Comparison of ENCODE assay signal across 28 cellular contexts in genomic region chr15:85002517-85002916, GRCh38. TPM values are rescaled to one million over a fixed set of nuclear protein-coding genes. Genes with fewer than 3 reads are reported as not detected.
A peak's percentile ranks its signal among the peaks of the same experiment; 100 is the strongest.
DNase-seq lines count a peak whose midpoint lies in the region; ATAC-seq, FAIRE-seq and TF ChIP-seq lines count a peak whose summit lies in the region.
"Had no signal": no experiment of that assay in that cellular context is flagged by ENCODE, and none has a peak within 500 bp of the region (broad histone marks: within the 10 kb centered on the region; RNA-seq: fewer than 3 reads in every experiment).

No MANE protein-coding gene starts in this region.

- H3K36me3 ChIP-seq in BLaER1 treated with 17β-estradiol and CSF1 and Interleukin-3, amounts not matched to agents 10 nM and 100 nM = peaks cover 0 to 5% (median 0%) of the 10 kb centered on the region in 11 experiments; a peak in 1 of 22 replicates
- H3K36me3 ChIP-seq in K562 (ENCODE audit: control insufficient read depth, insufficient read depth, low read length) (peaks cover 3% of the 10 kb centered on the region; the same call in 1 of the 3 replicates), mesendoderm (ENCODE audit: control insufficient read depth, insufficient read depth, low read length) (no peaks in the 10 kb centered on the region)
- H3K36me3 ChIP-seq: adrenal gland, breast epithelium, spleen, transverse colon had no signal

- no peak overlapping the region for H3K56ac ChIP-seq in mesendoderm (ENCODE audit: low read length)

- no peak for TF ChIP-seq RAD21 in K562 (CRISPR knock-in tag; conservative IDR thresholded peaks at IDR 0.05 in 1 of 2, IDR thresholded peaks at IDR 0.05 in 1 of 2)

- no peak overlapping the region for H2BK15ac ChIP-seq in mesendoderm (replicated peaks; ENCODE audit: low read depth)

- CTCF ChIA-PET in K562 (lab: Yijun Ruan, JAX; ENCODE audit: low intra/inter-chr PET ratio) = interaction anchor here (1.3 kb wide), 1 partner anchor 47 kb away, joined by 3 read pairs; no protein-coding TSS in a partner anchor

- no peak overlapping the region for H3K23ac ChIP-seq in mesendoderm (ENCODE audit: low read length)

- H2AK5ac ChIP-seq in mesendoderm (ENCODE audit: low read length) = no peak overlapping the region

- H3K4me2 ChIP-seq in BLaER1 treated with 17β-estradiol and CSF1 and Interleukin-3, amounts not matched to agents 10 nM and 100 nM = peak overlapping the region; percentile 4 to 87 (median 40); a peak in 20 of 22 replicates
- H3K4me2 ChIP-seq in K562 (ENCODE audit: insufficient read depth, low read length) (no peak overlapping the region; the same call in 1 of the 2 replicates), mesendoderm (ENCODE audit: low read length) (no peak overlapping the region)
- H3K4me2 ChIP-seq: A549 had no signal

- TF ChIP-seq EP300 in K562 (IDR thresholded peaks at IDR 0.05; ENCODE audit: low read length) = no peak

- H3K79me1 ChIP-seq in mesendoderm (ENCODE audit: low read length) = peaks cover 2% of the 10 kb centered on the region

- intact Hi-C loops in K562 (cut with micrococcal nuclease) = no loop called here

- in situ Hi-C loops in K562 (cut with MboI) = no loop called here

- no peak overlapping the region for H4K5ac ChIP-seq in mesendoderm (ENCODE audit: low read length)

- no peaks in the 10 kb centered on the region for H3K27me3 ChIP-seq in BLaER1 treated with 17β-estradiol and CSF1 and Interleukin-3, amounts not matched to agents 10 nM and 100 nM
- no peaks in the 10 kb centered on the region for H3K27me3 ChIP-seq in K562 (ENCODE audit: control insufficient read depth in 2 of 2, insufficient read depth in 2 of 2, low read length in 2 of 2)
- no peaks in the 10 kb centered on the region for H3K27me3 ChIP-seq in mesendoderm (ENCODE audit: insufficient read depth, low read length, poor library complexity)
- H3K27me3 ChIP-seq: adrenal gland, breast epithelium, spleen, transverse colon had no signal

- no peak overlapping the region for H3K27ac ChIP-seq in BLaER1 treated with 17β-estradiol and CSF1 and Interleukin-3, amounts not matched to agents 10 nM and 100 nM
- H3K27ac ChIP-seq in K562 (ENCODE audit: extremely low read depth, low read depth, low read length) (no peak overlapping the region), mesendoderm (ENCODE audit: low read depth, low read length) (no peak overlapping the region)
- H3K27ac ChIP-seq: A549, adrenal gland, breast epithelium, coronary artery, transverse colon had no signal

- H4K8ac ChIP-seq in mesendoderm (ENCODE audit: low read depth, low read length) = no peak overlapping the region

- H3K9me3 ChIP-seq in BLaER1 treated with 17β-estradiol and CSF1 and Interleukin-3, amounts not matched to agents 10 nM and 100 nM (replicated peaks in 1 of 11) = no peaks in the 10 kb centered on the region; a peak in 1 of 22 replicates
- H3K9me3 ChIP-seq in K562 (replicated peaks; ENCODE audit: control insufficient read depth, insufficient read depth, low read depth, low read length) = no peaks in the 10 kb centered on the region
- H3K9me3 ChIP-seq: A549, adrenal gland, breast epithelium, spleen, transverse colon had no signal

- no peak for ATAC-seq in K562
- no peak for ATAC-seq in HG02759 (IDR thresholded peaks at IDR 0.05; ENCODE audit: unreplicated experiment)
- ATAC-seq: A549; activated T-cell treated with anti-CD3 and anti-CD28 coated beads, Interleukin-2, amount 50 U/mL, for 72 hours; esophagus mucosa; HCT116 had no signal

- no peak overlapping the region for H3K9ac ChIP-seq in BLaER1 treated with 17β-estradiol and CSF1 and Interleukin-3, amounts not matched to agents 10 nM and 100 nM
- H3K9ac ChIP-seq in K562 (ENCODE audit: insufficient read depth in 1 of 2, low read depth in 2 of 2, low read length in 2 of 2) (no peak overlapping the region), mesendoderm (ENCODE audit: low read length) (no peak overlapping the region)

- no peak overlapping the region for H2AFZ ChIP-seq in K562 (ENCODE audit: low read depth, low read length)

- no peak overlapping the region for H3K4ac ChIP-seq in mesendoderm (ENCODE audit: low read depth, low read length)

- H3K4me1 ChIP-seq in BLaER1 treated with 17β-estradiol and CSF1 and Interleukin-3, amounts not matched to agents 10 nM and 100 nM = peaks cover 48 to 69% (median 60%) of the 10 kb centered on the region in 10 experiments
- H3K4me1 ChIP-seq in K562 (replicated peaks in 1 of 2; ENCODE audit: control insufficient read depth in 2 of 2, insufficient read depth in 2 of 2, low read length in 2 of 2) (peaks cover 4 to 24% of the 10 kb centered on the region in 2 experiments; a peak in 3 of 5 replicates), mesendoderm (ENCODE audit: control insufficient read depth, low read depth, low read length) (peaks cover 8% of the 10 kb centered on the region)
- H3K4me1 ChIP-seq: breast epithelium had no signal

- BruUV-seq in K562 (replicated peaks; lab: Mats Ljungman, UMichigan) = no TSS peak

- H3K79me2 ChIP-seq in K562 (ENCODE audit: control insufficient read depth, insufficient read depth, low read length) (peaks cover 82% of the 10 kb centered on the region), mesendoderm (ENCODE audit: control insufficient read depth, insufficient read depth, low read length) (no peaks in the 10 kb centered on the region)

- peaks cover 0 to 79% (median 0%) of the 10 kb centered on the region in 11 experiments; a peak in 9 of 22 replicates for H4K20me1 ChIP-seq in BLaER1 treated with 17β-estradiol and CSF1 and Interleukin-3, amounts not matched to agents 10 nM and 100 nM
- peaks cover 13% of the 10 kb centered on the region for H4K20me1 ChIP-seq in K562 (replicated peaks; ENCODE audit: control insufficient read depth, insufficient read depth, low read length)

- H2BK5ac ChIP-seq in mesendoderm (ENCODE audit: low read length) = no peak overlapping the region

- TF ChIP-seq POLR2A in K562 (conservative IDR thresholded peaks at IDR 0.05) = no peak

- DNase-seq in NCI-H226 (peak; percentile 78), K562 (ENCODE audit: extremely low read depth in 1 of 4, low spot score in 3 of 4) (no peak), mesendoderm (peak; percentile 35), foreskin melanocyte (no peak), DMS153 treated with DMSO at 0.1 percent for 48 hours (lab: John Stamatoyannopoulos, UW; ENCODE audit: unreplicated experiment) (no peak)
- DNase-seq in activated naive CD4-positive, alpha-beta T cell (lab: John Stamatoyannopoulos, UW) = no peak
- DNase-seq: activated B cell treated with CpG ODN at 0.5 μM for 24 hours; activated CD4-positive, alpha-beta T cell treated with anti-CD3 and anti-CD28 coated beads, Interleukin-2, amount 50 U/mL, for 1 hour; activated naive CD4-positive, alpha-beta T cell treated with Interleukin-2 at 50 U/mL for 16 hours; activated T-cell treated with anti-CD3 and anti-CD28 coated beads, Interleukin-2, amount 50 U/mL, for 72 hours; adrenal gland; endodermal cell; foreskin fibroblast; Karpas-422; mesenchymal stem cell; NCI-H2171; NCI-H524; SHP77; spleen; T-helper 9 cell; transverse colon had no signal

- FAIRE-seq in K562 (lab: Jason Lieb, UNC) = no peak
- FAIRE-seq: A549 had no signal

- WGBS in K562 (ENCODE audit: insufficient coverage, low coverage, missing lambda C conversion rate) = 44% methylated on average over 4 of the region's 4 CpGs
- no CpG with 5 or more reads among the region's 4 CpGs for WGBS in mesendoderm (ENCODE audit: extremely low coverage, insufficient coverage, low lambda C conversion rate)

- H3K9me1 ChIP-seq in K562 (ENCODE audit: control insufficient read depth, insufficient read depth, low read length) = peaks cover 3% of the 10 kb centered on the region

- POLR2A ChIA-PET in K562 (lab: Yijun Ruan, JAX) = interaction anchor here (0.7 to 1.3 kb wide), 5 partner anchors 9 to 52 kb away, joined by 3 to 4 read pairs (median 3); no protein-coding TSS in a partner anchor

- H3K4me3 ChIP-seq in BLaER1 treated with 17β-estradiol and CSF1 and Interleukin-3, amounts not matched to agents 10 nM and 100 nM = no peak overlapping the region
- no peak overlapping the region for H3K4me3 ChIP-seq in K562
- no peak overlapping the region for H3K4me3 ChIP-seq in mesendoderm (ENCODE audit: low read length)
- H3K4me3 ChIP-seq: A549, adrenal gland, breast epithelium, coronary artery, spleen, transverse colon had no signal

- no peak overlapping the region for H3K18ac ChIP-seq in mesendoderm (ENCODE audit: low read length)

- peak in 1 of 3 experiments; percentile 8; a peak in 2 of 6 replicates for TF ChIP-seq CTCF in K562 (IDR thresholded peaks at IDR 0.05 in 2 of 3, conservative IDR thresholded peaks at IDR 0.05 in 1 of 3; ENCODE audit: insufficient read depth in 2 of 3, low read depth in 1 of 3, low read length in 3 of 3)

- no peak overlapping the region for H2BK120ac ChIP-seq in mesendoderm (ENCODE audit: low read depth, low read length)

TF ChIP-seq in K562, 482 proteins besides CTCF, POLR2A, EP300 and RAD21 (continues in another document):
- 0 out of 2 replicates have a peak, but pooled peaks have one; percentile 20 for TF ChIP-seq HMBOX1 (IDR thresholded peaks at IDR 0.05)

RNA-seq across cellular contexts. Expression of gene PDE8A, which starts 20.9 kb away (rescaled TPM):
- 146 and 283 TPM in 2 replicates for total RNA-seq in K562 (2011; cell fraction: chromatin; rRNA removed; ENCODE audit: low replicate concordance)
- total RNA-seq in K562 (2011; cell fraction: nucleolus; rRNA removed) = 42.5 and 64.0 TPM in 2 replicates
- total RNA-seq in K562 (2011; cell fraction: nucleoplasm; rRNA removed) = 102 and 103 TPM in 2 replicates
- total RNA-seq in K562 (2014; rRNA removed) = 16.8 and 17.6 TPM in 2 replicates
- 20.5 and 25.5 TPM in 2 replicates for total RNA-seq in K562 (2014; rRNA removed; fragmentation: Illumina TruSeq; extraction: Trizol)
- total RNA-seq in K562 (2015; rRNA removed; fragmentation: Illumina TruSeq; extraction: Trizol) = 19.8 and 22.3 TPM in 2 replicates
- 19.8 and 20.9 TPM in 2 replicates for total RNA-seq in K562 (2021)
- 37.1 and 40.3 TPM in 2 replicates for polyA plus RNA-seq in K562 (2011; rRNA removed)
- polyA plus RNA-seq in K562 (2011; cell fraction: cytosol; rRNA removed) = 11.1 and 16.1 TPM in 2 replicates
- 76.0 and 83.4 TPM in 2 replicates for polyA plus RNA-seq in K562 (2011; cell fraction: nucleus; rRNA removed)
- 11.8 and 13.9 TPM in 2 replicates for polyA plus RNA-seq in K562 (2012)
- polyA plus RNA-seq in K562 (2014; fragmentation: Illumina TruSeq; extraction: Trizol) = 23.7 and 26.4 TPM in 2 replicates
- polyA plus RNA-seq in K562 (2014; fragmentation: Nextera tagmentation; extraction: Ambion mirVana) = 1 to 10 TPM; 5.9 to 7.9 TPM
- 21.0 and 24.4 TPM in 2 replicates for polyA plus RNA-seq in K562 (2014; rRNA removed)
- polyA minus RNA-seq in K562 (2011; rRNA and poly(A)+ RNA removed) = 52.2 and 52.6 TPM in 2 replicates
- polyA minus RNA-seq in K562 (2011; cell fraction: cytosol; rRNA and poly(A)+ RNA removed) = 11.0 and 19.1 TPM in 2 replicates
- polyA minus RNA-seq in K562 (2011; cell fraction: nucleus; rRNA and poly(A)+ RNA removed) = 34.6 and 64.8 TPM in 2 replicates
- 2.6 TPM for polyA plus RNA-seq in mesendoderm (2013, experiment 1 of 2)
- 2.6 TPM for polyA plus RNA-seq in mesendoderm (2013, experiment 2 of 2)

Comparison
In these comparisons a context has a peak if more than half of its experiments do, and no peak if none do; other contexts are left out.
1. H3K4me2 ChIP-seq: peak in BLaER1 treated with 17β-estradiol and CSF1 and Interleukin-3, amounts not matched to agents 10 nM and 100 nM (11 of 11); none in K562 (single experiment) and mesendoderm (single experiment).
2. DNase-seq: peak in NCI-H226 (single experiment) and mesendoderm (single experiment); none in K562 (0 of 4), foreskin melanocyte (single experiment), DMS153 treated with DMSO at 0.1 percent for 48 hours (single experiment) and activated naive CD4-positive, alpha-beta T cell (0 of 4).